In the genomic region with DNA sequence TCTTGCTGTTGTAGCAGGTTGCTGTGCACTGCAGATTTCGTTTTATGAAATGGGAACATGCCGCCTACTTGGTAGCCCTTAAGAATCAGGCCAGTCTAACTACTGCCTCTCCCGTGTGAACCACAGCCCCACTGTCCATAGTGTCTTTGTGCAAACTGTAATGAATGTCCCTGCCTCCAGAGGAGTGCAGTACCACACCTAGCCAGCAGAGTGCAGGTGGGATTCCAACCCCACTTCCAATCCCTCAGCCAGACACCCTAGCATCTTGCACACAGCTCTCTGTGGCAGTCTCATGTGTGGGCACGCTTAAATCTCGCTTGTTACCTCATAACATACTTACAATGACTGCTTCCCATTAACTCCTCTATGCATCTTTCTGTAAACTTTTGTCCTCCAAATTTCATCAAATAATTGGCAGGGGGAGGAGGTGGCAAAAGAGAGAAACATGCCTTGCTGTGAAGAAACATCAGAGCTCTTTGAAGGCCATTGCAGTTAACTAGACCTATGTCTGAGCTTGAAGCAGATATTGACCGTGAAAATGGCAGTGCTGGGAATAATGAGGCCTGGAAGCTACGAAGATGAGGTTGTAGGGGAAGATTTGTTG, we compare ENCODE assay signal across 9 cellular contexts. TPM values are rescaled to one million over a fixed set of nuclear protein-coding genes. Genes with fewer than 3 reads are reported as not detected.
DNase-seq lines count a peak whose midpoint lies in the region.
"Had no signal": no experiment of that assay in that cellular context is flagged by ENCODE, and none has a peak within 500 bp of the region (broad histone marks: within the 10 kb centered on the region; RNA-seq: fewer than 3 reads in every experiment).

No MANE protein-coding gene starts in this region.

- intact Hi-C loops in CD4-positive, alpha-beta memory T cell (cut with micrococcal nuclease) = loop anchor here (1.0 kb wide), 2 partner anchors 42 to 175 kb away; no protein-coding TSS in a partner anchor

- DNase-seq in CD4-positive, alpha-beta memory T cell = peak; percentile 26 to 41 (median 40)
- DNase-seq in GM19240 (ENCODE audit: insufficient read length, low spot score) (peak; percentile 14), Karpas-422 (peak; percentile 82), iPS DF 4.7 (ENCODE audit: extremely low read depth, low spot score) (peak; percentile 72), ecto neural progenitor cell (ENCODE audit: low spot score) (no peak), SHP77 (lab: John Stamatoyannopoulos, UW) (no peak)
- DNase-seq in activated T-cell treated with anti-CD3 and anti-CD28 coated beads, Interleukin-2, amount 50 U/mL, for 24 hours = peak; percentile 67
- DNase-seq in stimulated activated CD8-positive, alpha-beta memory T cell treated with anti-CD3 and anti-CD28 coated beads, Interleukin-15, amount 100 ng/mL, for 48 hours (ENCODE audit: low read depth in 2 of 2) = peak; percentile 7 to 9

- H3K27ac Mint-ChIP-seq in CD4-positive, alpha-beta memory T cell = peak overlapping the region in 1 of 7 donors; percentile 61
- H3K27ac Mint-ChIP-seq in activated T-cell treated with anti-CD3 and anti-CD28 coated beads, Interleukin-2, amount 50 U/mL, for 24 hours = no peak overlapping the region

- no peaks in the 10 kb centered on the region for H4K20me1 ChIP-seq in Karpas-422 (ENCODE audit: insufficient read depth, low read depth, low read length)

- no peaks in the 10 kb centered on the region for H3K36me3 ChIP-seq in CD4-positive, alpha-beta memory T cell (ENCODE audit: insufficient read depth, low read length)
- H3K36me3 ChIP-seq in Karpas-422 (ENCODE audit: insufficient read depth, low read length) = no peaks in the 10 kb centered on the region

- H3K4me1 Mint-ChIP-seq in CD4-positive, alpha-beta memory T cell = peaks cover 0 to 4% (median 0%) of the 10 kb centered on the region in 4 donors
- H3K4me1 Mint-ChIP-seq in activated T-cell treated with anti-CD3 and anti-CD28 coated beads, Interleukin-2, amount 50 U/mL, for 24 hours (ENCODE audit: low read depth) = peaks cover 8% of the 10 kb centered on the region

- no peaks in the 10 kb centered on the region for H3K9me3 ChIP-seq in CD4-positive, alpha-beta memory T cell (ENCODE audit: control insufficient read depth in 1 of 2, low read length in 2 of 2)
- H3K9me3 ChIP-seq in Karpas-422 (ENCODE audit: low read length) = no peaks in the 10 kb centered on the region

- no peak overlapping the region for H3K4me3 ChIP-seq in CD4-positive, alpha-beta memory T cell (ENCODE audit: low read length in 2 of 2)
- no peak overlapping the region for H3K4me3 ChIP-seq in Karpas-422 (ENCODE audit: low read length)

- peaks cover 30 to 31% of the 10 kb centered on the region in 2 donors for H3K36me3 Mint-ChIP-seq in CD4-positive, alpha-beta memory T cell
- H3K36me3 Mint-ChIP-seq in activated T-cell treated with anti-CD3 and anti-CD28 coated beads, Interleukin-2, amount 50 U/mL, for 24 hours (ENCODE audit: low read depth) = no peaks in the 10 kb centered on the region

- POLR2A ChIA-PET in CD4-positive, alpha-beta memory T cell (lab: Charles Lee; ENCODE audit: partially characterized antibody) = interaction anchor here (0.8 kb wide), 1 partner anchor 47 kb away, joined by 3 read pairs; a partner anchor contains a TSS

- H3K9me3 Mint-ChIP-seq in CD4-positive, alpha-beta memory T cell = no peaks in the 10 kb centered on the region
- H3K9me3 Mint-ChIP-seq in activated T-cell treated with anti-CD3 and anti-CD28 coated beads, Interleukin-2, amount 50 U/mL, for 24 hours = no peaks in the 10 kb centered on the region

- H3K4me3 Mint-ChIP-seq in CD4-positive, alpha-beta memory T cell = peak overlapping the region in 1 of 8 donors; percentile 55
- no peak overlapping the region for H3K4me3 Mint-ChIP-seq in activated T-cell treated with anti-CD3 and anti-CD28 coated beads, Interleukin-2, amount 50 U/mL, for 24 hours

- no peak overlapping the region for H3K4me2 ChIP-seq in Karpas-422 (ENCODE audit: low read depth, low read length, poor library complexity, severe bottlenecking)

- H3K27me3 ChIP-seq in CD4-positive, alpha-beta memory T cell (ENCODE audit: insufficient read depth, low read length) = no peaks in the 10 kb centered on the region
- no peaks in the 10 kb centered on the region for H3K27me3 ChIP-seq in Karpas-422 (ENCODE audit: low read length)

- H3K9me2 ChIP-seq in Karpas-422 (replicated peaks; ENCODE audit: insufficient read depth, low read length) = no peaks in the 10 kb centered on the region

- CTCF ChIA-PET in CD4-positive, alpha-beta memory T cell (lab: Charles Lee; ENCODE audit: partially characterized antibody) = interaction anchor here (0.7 to 4.0 kb wide), 11 partner anchors 9 to 313 kb away, joined by 3 to 14 read pairs (median 5); a partner anchor contains a TSS

- no peak overlapping the region for H3K9ac ChIP-seq in Karpas-422 (ENCODE audit: low read length)

- H2AFZ ChIP-seq in Karpas-422 (ENCODE audit: low read length) = no peak overlapping the region

- H3K27ac ChIP-seq in CD4-positive, alpha-beta memory T cell (ENCODE audit: low read depth, low read length) = no peak overlapping the region
- no peak overlapping the region for H3K27ac ChIP-seq in Karpas-422 (ENCODE audit: low read length)

- no peaks in the 10 kb centered on the region for H3K4me1 ChIP-seq in CD4-positive, alpha-beta memory T cell (ENCODE audit: insufficient read depth, low read length)
- no peaks in the 10 kb centered on the region for H3K4me1 ChIP-seq in Karpas-422 (ENCODE audit: low read length)

- H3K79me2 ChIP-seq in Karpas-422 (ENCODE audit: low read length) = no peaks in the 10 kb centered on the region

- H3K27me3 Mint-ChIP-seq in CD4-positive, alpha-beta memory T cell = no peaks in the 10 kb centered on the region
- H3K27me3 Mint-ChIP-seq in activated T-cell treated with anti-CD3 and anti-CD28 coated beads, Interleukin-2, amount 50 U/mL, for 24 hours = no peaks in the 10 kb centered on the region

RNA-seq across cellular contexts. Expression of a gene that starts 47.2 kb away (rescaled TPM):
- not detected for total RNA-seq in CD4-positive, alpha-beta memory T cell
- polyA plus RNA-seq in CD4-positive, alpha-beta memory T cell = not detected
- total RNA-seq in Karpas-422 (2014; rRNA removed; shearing (Covaris generic); ENCODE audit: low replicate concordance) = 0.32 TPM in 1 of 2 replicates, not detected in the other
- total RNA-seq: lung microvascular endothelial cell had no signal

RNA-seq across cellular contexts. Expression of a gene that starts 47.4 kb away (rescaled TPM):
- 1 to 10 TPM; 3.2 TPM for total RNA-seq in CD4-positive, alpha-beta memory T cell
- polyA plus RNA-seq in CD4-positive, alpha-beta memory T cell = 1 to 10 TPM in 1 of 2 donors, under 1 TPM in 1; 0.71 to 2.1 TPM
- 11.9 and 16.8 TPM in 2 replicates for total RNA-seq in Karpas-422 (2014; rRNA removed; shearing (Covaris generic); ENCODE audit: low replicate concordance)

Comparison
In these comparisons a context has a peak if more than half of its experiments do, and no peak if none do; other contexts are left out.
1. DNase-seq: peak in CD4-positive, alpha-beta memory T cell (5 of 5), GM19240 (single experiment), Karpas-422 (single experiment), activated T-cell treated with anti-CD3 and anti-CD28 coated beads, Interleukin-2, amount 50 U/mL, for 24 hours (single experiment), iPS DF 4.7 (single experiment) and stimulated activated CD8-positive, alpha-beta memory T cell treated with anti-CD3 and anti-CD28 coated beads, Interleukin-15, amount 100 ng/mL, for 48 hours (2 of 2); none in ecto neural progenitor cell (single experiment) and SHP77 (0 of 2).